27 cellular contexts compared by ENCODE assay signal in the genomic region with DNA sequence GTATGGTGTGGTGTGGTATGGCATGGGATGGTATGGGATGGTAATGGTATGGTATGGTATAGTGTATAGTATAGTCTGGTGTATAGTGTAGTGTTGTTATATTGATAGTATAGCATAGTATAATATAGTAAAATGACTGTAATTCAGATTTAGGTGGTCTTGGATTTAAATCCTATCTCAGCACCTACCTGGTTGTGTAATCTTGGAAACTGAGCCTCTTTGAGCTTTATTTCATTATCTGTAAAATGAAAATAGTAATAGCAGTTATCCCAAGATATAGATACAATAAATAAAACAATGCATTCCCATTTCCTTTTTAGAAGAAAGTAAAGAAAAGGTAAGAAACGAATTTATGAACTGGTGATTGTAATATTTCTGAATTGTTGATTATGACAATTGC.
"Had no signal": no experiment of that assay in that cellular context is flagged by ENCODE, and none has a peak within 500 bp of the region (broad histone marks: within the 10 kb centered on the region; RNA-seq: fewer than 3 reads in every experiment).

No MANE protein-coding gene starts in this region.

- H3K27ac ChIP-seq: ovary, parathyroid adenoma, psoas muscle, right lobe of liver, sigmoid colon, suprapubic skin, testis, transverse colon, upper lobe of left lung, uterus had no signal

- DNase-seq: naive B cell; naive thymus-derived CD8-positive, alpha-beta T cell; nephron progenitor cell; occipital lobe; ovary; posterior cingulate gyrus; psoas muscle; right cardiac atrium; right lobe of liver; sigmoid colon; small intestine; stimulated activated CD4-positive, alpha-beta T cell treated with anti-CD3 and anti-CD28 coated beads, Interleukin-15, amount 100 ng/mL, for 24 hours; stimulated activated CD4-positive, alpha-beta T cell treated with anti-CD3 and anti-CD28 coated beads, Interleukin-2, amount 100 ng/mL, for 24 hours; stimulated activated CD4-positive, alpha-beta T cell treated with anti-CD3 and anti-CD28 coated beads, Interleukin-2, amount 100 ng/mL, for 48 hours; stimulated activated CD4-positive, alpha-beta T cell treated with anti-CD3 and anti-CD28 coated beads, Interleukin-4, amount 100 ng/mL, for 24 hours; stimulated activated naive CD4-positive, alpha-beta T cell; stimulated activated naive CD8-positive, alpha-beta T cell treated with anti-CD3 and anti-CD28 coated beads, Interleukin-15, amount 100 ng/mL, for 72 hours; stimulated activated naive CD8-positive, alpha-beta T cell treated with anti-CD3 and anti-CD28 coated beads, Interleukin-15, Interleukin-2, amounts not matched to agents 100 U/mL and 50 U/mL, for 24 hours; substantia nigra; testis; tibial artery; transverse colon; upper lobe of left lung; uterus had no signal

- ATAC-seq: naive thymus-derived CD8-positive, alpha-beta T cell; psoas muscle; right cardiac atrium; right lobe of liver; stimulated activated memory B cell treated with anti-CD40 and anti-IgM and Interleukin-4, amounts not matched to agents 10 μg/mL and 1 μg/mL and 100 μg/mL, for 72 hours; stimulated activated naive CD8-positive, alpha-beta T cell treated with anti-CD3 and anti-CD28 coated beads, Interleukin-15, amount 100 ng/mL, for 72 hours; stimulated activated naive CD8-positive, alpha-beta T cell treated with anti-CD3 and anti-CD28 coated beads, Interleukin-15, Interleukin-2, amounts not matched to agents 100 U/mL and 50 U/mL, for 24 hours had no signal

- H3K4me1 ChIP-seq: parathyroid adenoma, right lobe of liver, sigmoid colon, testis, transverse colon, upper lobe of left lung, uterus had no signal

- H3K36me3 ChIP-seq: ovary, right lobe of liver, sigmoid colon, suprapubic skin, tibial artery, transverse colon, upper lobe of left lung, uterus had no signal

- H3K4me3 ChIP-seq: ovary, psoas muscle, right lobe of liver, sigmoid colon, suprapubic skin, testis, tibial artery, transverse colon, upper lobe of left lung, uterus had no signal

- H3K9me3 ChIP-seq: ovary, psoas muscle, right lobe of liver, sigmoid colon, suprapubic skin, testis, tibial artery, transverse colon, upper lobe of left lung, uterus had no signal

- H3K27me3 ChIP-seq: ovary, right lobe of liver, sigmoid colon, suprapubic skin, testis, tibial artery, transverse colon, upper lobe of left lung, uterus had no signal

- FAIRE-seq: small intestine had no signal

- H3K9ac ChIP-seq: parathyroid adenoma had no signal

- H2AFZ ChIP-seq: parathyroid adenoma had no signal
